ENCODE assay signal across 8 cellular contexts in the genomic region with DNA sequence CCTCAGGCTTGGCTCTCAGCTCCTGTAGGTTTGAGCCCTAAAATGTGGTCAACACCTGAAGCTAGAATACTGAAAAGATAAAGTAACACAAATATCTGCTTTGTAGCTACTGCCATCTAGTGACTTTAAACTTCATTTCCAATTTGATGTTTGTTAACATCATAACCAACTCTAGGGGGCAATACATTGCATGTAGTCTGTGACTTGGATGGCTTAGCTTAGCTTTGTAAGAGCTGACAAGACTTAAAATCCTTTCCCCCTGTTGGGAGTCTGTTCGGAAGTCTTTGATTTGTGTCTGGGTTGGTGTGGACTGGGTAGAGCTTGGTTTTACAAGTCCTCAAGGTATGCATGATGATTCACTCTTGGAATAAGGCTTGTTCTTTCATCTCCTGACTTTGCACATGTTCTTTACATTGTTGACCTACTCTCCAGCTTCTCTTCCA. TPM values are rescaled to one million over a fixed set of nuclear protein-coding genes. Genes with fewer than 3 reads are reported as not detected.
A peak's percentile ranks its signal among the peaks of the same experiment; 100 is the strongest.
DNase-seq lines count a peak whose midpoint lies in the region; ATAC-seq, FAIRE-seq and TF ChIP-seq lines count a peak whose summit lies in the region.

No MANE protein-coding gene starts in this region.

- in situ Hi-C loops in Caki2 (cut with HindIII; ENCODE audit: low pct_unique_long_range_greater_than_20kb, low sequenced_read_pairs) = no loop called here

- FAIRE-seq in bronchial epithelial cell (lab: Jason Lieb, UNC) = no peak

- no peak overlapping the region for H3K9ac ChIP-seq in liver (ENCODE audit: low read depth in 1 of 2, low read length in 2 of 2)

- H3K36me3 ChIP-seq in bronchial epithelial cell (ENCODE audit: control insufficient read depth, insufficient read depth, low read length) (no peaks in the 10 kb centered on the region), liver (ENCODE audit: control insufficient read depth in 4 of 4, insufficient read depth in 3 of 4, low read depth in 1 of 4, low read length in 3 of 4) (no peaks in the 10 kb centered on the region)

- H3K4me1 ChIP-seq in liver (ENCODE audit: control insufficient read depth in 4 of 4, insufficient read depth in 4 of 4, low read length in 3 of 4) = no peaks in the 10 kb centered on the region

- H3K4me3 ChIP-seq in bronchial epithelial cell (ENCODE audit: low read depth, low read length) (no peak overlapping the region), liver (ENCODE audit: low read depth in 1 of 3, low read length in 3 of 3) (no peak overlapping the region)

- DNase-seq in Caki2 (ENCODE audit: low read depth) = peak; percentile 48
- peak; percentile 53 for DNase-seq in HT-29 (ENCODE audit: low spot score)
- peak; percentile 26 to 67 for DNase-seq in NOMO-1 (lab: John Stamatoyannopoulos, UW; ENCODE audit: unreplicated experiment in 2 of 2)
- peak; percentile 80 for DNase-seq in bronchial epithelial cell (ENCODE audit: low read depth)
- DNase-seq in posterior cingulate gyrus = no peak
- DNase-seq in activated CD8-positive, alpha-beta memory T cell treated with anti-CD3 and anti-CD28 coated beads, Interleukin-2, amount 50 U/mL, for 48 hours = no peak

- TF ChIP-seq CTCF in bronchial epithelial cell (IDR thresholded peaks at IDR 0.05; ENCODE audit: insufficient read depth, low read length, severe bottlenecking) (peak; percentile 64), liver (IDR thresholded peaks at IDR 0.05; ENCODE audit: low read depth, low read length, missing input control) (peak; percentile 65)

- no peaks in the 10 kb centered on the region for H3K27me3 ChIP-seq in bronchial epithelial cell (ENCODE audit: control insufficient read depth, insufficient read depth, low read length)
- H3K27me3 ChIP-seq in liver (ENCODE audit: control insufficient read depth in 4 of 4, insufficient read depth in 4 of 4, low read length in 3 of 4) = no peaks in the 10 kb centered on the region

- peak; percentile 72 for ATAC-seq in GM19351 (IDR thresholded peaks at IDR 0.05; ENCODE audit: unreplicated experiment)

- no peak overlapping the region for H3K27ac ChIP-seq in liver (ENCODE audit: low read depth in 1 of 2, low read length in 2 of 2)

- TF ChIP-seq RAD21 in liver (IDR thresholded peaks at IDR 0.05) = peak; percentile 88

- intact Hi-C loops in posterior cingulate gyrus (cut with DNase I) = no loop called here

- H3K9me3 ChIP-seq in liver (ENCODE audit: control insufficient read depth in 4 of 4, low read length in 3 of 4) = no peaks in the 10 kb centered on the region

- 18% methylated on average over 1 of the region's 1 CpG for WGBS in liver

TF ChIP-seq in liver, 16 proteins besides CTCF, POLR2A, EP300 and RAD21:
- TF ChIP-seq, protein P1, sequence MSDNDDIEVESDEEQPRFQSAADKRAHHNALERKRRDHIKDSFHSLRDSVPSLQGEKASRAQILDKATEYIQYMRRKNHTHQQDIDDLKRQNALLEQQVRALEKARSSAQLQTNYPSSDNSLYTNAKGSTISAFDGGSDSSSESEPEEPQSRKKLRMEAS (IDR thresholded peaks at IDR 0.05) = no peak
- no peak for TF ChIP-seq GABPA (IDR thresholded peaks at IDR 0.05 in 1 of 2, conservative IDR thresholded peaks at IDR 0.05 in 1 of 2)
- TF ChIP-seq HNF4A (conservative IDR thresholded peaks at IDR 0.05) = no peak
- no peak for TF ChIP-seq TAF1 (conservative IDR thresholded peaks at IDR 0.05)
- no peak for TF ChIP-seq FOXA1 (IDR thresholded peaks at IDR 0.05)
- TF ChIP-seq HNF4G (IDR thresholded peaks at IDR 0.05) = no peak
TF ChIP-seq in liver: peak in this region for 0.

RNA-seq across cellular contexts. Expression of gene SCN11A, which starts 51.7 kb away (rescaled TPM):
- 0.03 TPM in 2 replicates for total RNA-seq in Caki2 (2014; rRNA removed; shearing (Covaris generic); ENCODE audit: low replicate concordance)
- total RNA-seq in HT-29 (2014; rRNA removed; shearing (Covaris generic)) = not detected in 2 replicates
- total RNA-seq in bronchial epithelial cell = not detected in 2 replicates
- under 1 TPM; 0.08 to 0.14 TPM for total RNA-seq in liver
- under 1 TPM; 0.06 to 0.18 TPM for polyA plus RNA-seq in liver

RNA-seq across cellular contexts. Expression of gene WDR48, which starts 51.8 kb away (rescaled TPM):
- total RNA-seq in Caki2 (2014; rRNA removed; shearing (Covaris generic); ENCODE audit: low replicate concordance) = 17.5 and 18.2 TPM in 2 replicates
- total RNA-seq in HT-29 (2014; rRNA removed; shearing (Covaris generic)) = 6.0 and 10.1 TPM in 2 replicates
- total RNA-seq in bronchial epithelial cell (20.0 and 21.1 TPM in 2 replicates), liver (10 to 100 TPM; 22.8 to 24.9 TPM)
- polyA plus RNA-seq in liver = 10 to 100 TPM in 1 of 2 donors, 1 to 10 TPM in 1; 8.0 to 10.2 TPM

Comparison
In these comparisons a context has a peak if more than half of its experiments do, and no peak if none do; other contexts are left out.
1. DNase-seq: peak in Caki2 (single experiment), HT-29 (single experiment), NOMO-1 (2 of 2) and bronchial epithelial cell (single experiment); none in posterior cingulate gyrus (0 of 10) and activated CD8-positive, alpha-beta memory T cell treated with anti-CD3 and anti-CD28 coated beads, Interleukin-2, amount 50 U/mL, for 48 hours (single experiment).